2 cellular contexts compared by ENCODE assay signal in genomic region chr4:121408567-121408966, GRCh38. TPM values are rescaled to one million over a fixed set of nuclear protein-coding genes. Genes with fewer than 3 reads are reported as not detected.
"Had no signal": no experiment of that assay in that cellular context is flagged by ENCODE, and none has a peak within 500 bp of the region (broad histone marks: within the 10 kb centered on the region; RNA-seq: fewer than 3 reads in every experiment).

No MANE protein-coding gene starts in this region.

RNA-seq across cellular contexts. Expression of gene QRFPR, which starts 27.7 kb away (rescaled TPM):
- total RNA-seq: GM23248, HFFc6 had no signal
